In the genomic region with DNA sequence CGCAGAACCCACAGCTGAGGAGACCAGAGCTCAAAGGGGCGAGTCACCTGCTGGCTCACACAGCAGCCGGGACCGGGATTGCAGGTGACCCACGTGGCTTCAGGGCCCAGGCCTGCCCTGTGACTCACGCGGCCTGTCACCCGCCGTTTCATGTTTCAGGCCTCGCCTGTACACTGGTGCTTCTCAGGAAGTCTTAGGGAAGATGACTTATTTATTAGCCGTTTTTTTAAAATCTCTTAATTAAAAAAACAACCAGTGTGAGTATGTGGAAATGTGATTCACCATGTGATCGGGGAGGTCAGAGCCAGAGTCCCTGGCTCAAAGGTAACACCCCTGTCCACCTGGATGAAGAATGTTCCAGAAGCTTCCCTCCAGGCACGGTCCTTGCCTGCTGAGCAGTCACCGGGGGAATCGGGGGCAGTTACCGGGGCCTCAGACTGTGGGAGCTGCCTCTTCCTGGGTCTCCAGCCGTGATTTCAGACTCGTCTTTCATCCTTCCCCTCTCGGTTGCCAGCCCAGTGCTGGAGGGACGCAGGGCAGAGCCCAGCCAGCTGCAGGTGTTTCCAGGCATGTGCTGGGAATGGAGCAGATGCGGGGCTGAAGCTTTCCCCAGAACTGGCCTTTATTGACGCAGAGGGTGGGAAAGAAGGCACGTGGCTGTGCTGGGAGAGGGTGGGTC, we compare ENCODE assay signal across 1 cellular context.
A peak's percentile ranks its signal among the peaks of the same experiment; 100 is the strongest.
TF ChIP-seq lines count a peak whose summit lies in the region.

No MANE protein-coding gene starts in this region.

TF ChIP-seq in K562, 482 proteins besides CTCF, POLR2A, EP300 and RAD21 (continued from another document and continues in another):
- TF ChIP-seq, protein P1, sequence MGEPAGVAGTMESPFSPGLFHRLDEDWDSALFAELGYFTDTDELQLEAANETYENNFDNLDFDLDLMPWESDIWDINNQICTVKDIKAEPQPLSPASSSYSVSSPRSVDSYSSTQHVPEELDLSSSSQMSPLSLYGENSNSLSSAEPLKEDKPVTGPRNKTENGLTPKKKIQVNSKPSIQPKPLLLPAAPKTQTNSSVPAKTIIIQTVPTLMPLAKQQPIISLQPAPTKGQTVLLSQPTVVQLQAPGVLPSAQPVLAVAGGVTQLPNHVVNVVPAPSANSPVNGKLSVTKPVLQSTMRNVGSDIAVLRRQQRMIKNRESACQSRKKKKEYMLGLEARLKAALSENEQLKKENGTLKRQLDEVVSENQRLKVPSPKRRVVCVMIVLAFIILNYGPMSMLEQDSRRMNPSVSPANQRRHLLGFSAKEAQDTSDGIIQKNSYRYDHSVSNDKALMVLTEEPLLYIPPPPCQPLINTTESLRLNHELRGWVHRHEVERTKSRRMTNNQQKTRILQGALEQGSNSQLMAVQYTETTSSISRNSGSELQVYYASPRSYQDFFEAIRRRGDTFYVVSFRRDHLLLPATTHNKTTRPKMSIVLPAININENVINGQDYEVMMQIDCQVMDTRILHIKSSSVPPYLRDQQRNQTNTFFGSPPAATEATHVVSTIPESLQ (CRISPR knock-in tag; IDR thresholded peaks at IDR 0.05), result no peak
- TF ChIP-seq, protein P2, sequence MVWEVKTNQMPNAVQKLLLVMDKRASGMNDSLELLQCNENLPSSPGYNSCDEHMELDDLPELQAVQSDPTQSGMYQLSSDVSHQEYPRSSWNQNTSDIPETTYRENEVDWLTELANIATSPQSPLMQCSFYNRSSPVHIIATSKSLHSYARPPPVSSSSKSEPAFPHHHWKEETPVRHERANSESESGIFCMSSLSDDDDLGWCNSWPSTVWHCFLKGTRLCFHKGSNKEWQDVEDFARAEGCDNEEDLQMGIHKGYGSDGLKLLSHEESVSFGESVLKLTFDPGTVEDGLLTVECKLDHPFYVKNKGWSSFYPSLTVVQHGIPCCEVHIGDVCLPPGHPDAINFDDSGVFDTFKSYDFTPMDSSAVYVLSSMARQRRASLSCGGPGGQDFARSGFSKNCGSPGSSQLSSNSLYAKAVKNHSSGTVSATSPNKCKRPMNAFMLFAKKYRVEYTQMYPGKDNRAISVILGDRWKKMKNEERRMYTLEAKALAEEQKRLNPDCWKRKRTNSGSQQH (CRISPR knock-in tag; IDR thresholded peaks at IDR 0.05), result no peak
- no peak; the same call in 1 of the 2 replicates for TF ChIP-seq CTBP1 (IDR thresholded peaks at IDR 0.05; ENCODE audit: borderline replicate concordance)
- TF ChIP-seq HSF4 (CRISPR knock-in tag; IDR thresholded peaks at IDR 0.05; ENCODE audit: borderline replicate concordance), result no peak
- TF ChIP-seq NFATC3 (IDR thresholded peaks at IDR 0.05), result no peak
- TF ChIP-seq CHD4 (IDR thresholded peaks at IDR 0.05; ENCODE audit: insufficient read depth, insufficient replicate concordance, low read depth, low read length, poor library complexity, severe bottlenecking), result no peak
- TF ChIP-seq CHCHD3 (CRISPR knock-in tag; IDR thresholded peaks at IDR 0.05), result no peak
- no peak for TF ChIP-seq XRCC4 (IDR thresholded peaks at IDR 0.05; ENCODE audit: extremely low read depth, insufficient read depth, insufficient read length)
- no peak for TF ChIP-seq MYBL2 (IDR thresholded peaks at IDR 0.05; ENCODE audit: low read depth)
- no peak for TF ChIP-seq MYBL2 (CRISPR knock-in tag; IDR thresholded peaks at IDR 0.05; ENCODE audit: borderline replicate concordance)
- TF ChIP-seq SMARCA4 (IDR thresholded peaks at IDR 0.05), result peak; percentile 63; the same call in 1 of the 2 replicates
- no peak for TF ChIP-seq SNIP1 (IDR thresholded peaks at IDR 0.05; ENCODE audit: low read depth)
- no peak for TF ChIP-seq ZNF384 (IDR thresholded peaks at IDR 0.05; ENCODE audit: low read depth, low read length)
- TF ChIP-seq SAFB2 (IDR thresholded peaks at IDR 0.05; ENCODE audit: borderline replicate concordance, low read depth, low read length, severe bottlenecking), result no peak
- no peak for TF ChIP-seq BDP1 (IDR thresholded peaks at IDR 0.05; ENCODE audit: insufficient read depth, insufficient read length)
- no peak for TF ChIP-seq RBM25 (IDR thresholded peaks at IDR 0.05; ENCODE audit: low read depth, low read length, severe bottlenecking)
- TF ChIP-seq TCFL5 (CRISPR knock-in tag; conservative IDR thresholded peaks at IDR 0.05), result no peak
- TF ChIP-seq ZFP1 (CRISPR knock-in tag; IDR thresholded peaks at IDR 0.05), result no peak
- no peak for TF ChIP-seq CREB1 (IDR thresholded peaks at IDR 0.05)
- TF ChIP-seq CREB1 (CRISPR knock-in tag; IDR thresholded peaks at IDR 0.05), result peak; percentile 66; the same call in 1 of the 2 replicates
- TF ChIP-seq NCOA6 (IDR thresholded peaks at IDR 0.05), result no peak
- no peak for TF ChIP-seq HMG20A (CRISPR knock-in tag; conservative IDR thresholded peaks at IDR 0.05)
- no peak for TF ChIP-seq CSDE1 (IDR thresholded peaks at IDR 0.05)
- TF ChIP-seq, protein P3, sequence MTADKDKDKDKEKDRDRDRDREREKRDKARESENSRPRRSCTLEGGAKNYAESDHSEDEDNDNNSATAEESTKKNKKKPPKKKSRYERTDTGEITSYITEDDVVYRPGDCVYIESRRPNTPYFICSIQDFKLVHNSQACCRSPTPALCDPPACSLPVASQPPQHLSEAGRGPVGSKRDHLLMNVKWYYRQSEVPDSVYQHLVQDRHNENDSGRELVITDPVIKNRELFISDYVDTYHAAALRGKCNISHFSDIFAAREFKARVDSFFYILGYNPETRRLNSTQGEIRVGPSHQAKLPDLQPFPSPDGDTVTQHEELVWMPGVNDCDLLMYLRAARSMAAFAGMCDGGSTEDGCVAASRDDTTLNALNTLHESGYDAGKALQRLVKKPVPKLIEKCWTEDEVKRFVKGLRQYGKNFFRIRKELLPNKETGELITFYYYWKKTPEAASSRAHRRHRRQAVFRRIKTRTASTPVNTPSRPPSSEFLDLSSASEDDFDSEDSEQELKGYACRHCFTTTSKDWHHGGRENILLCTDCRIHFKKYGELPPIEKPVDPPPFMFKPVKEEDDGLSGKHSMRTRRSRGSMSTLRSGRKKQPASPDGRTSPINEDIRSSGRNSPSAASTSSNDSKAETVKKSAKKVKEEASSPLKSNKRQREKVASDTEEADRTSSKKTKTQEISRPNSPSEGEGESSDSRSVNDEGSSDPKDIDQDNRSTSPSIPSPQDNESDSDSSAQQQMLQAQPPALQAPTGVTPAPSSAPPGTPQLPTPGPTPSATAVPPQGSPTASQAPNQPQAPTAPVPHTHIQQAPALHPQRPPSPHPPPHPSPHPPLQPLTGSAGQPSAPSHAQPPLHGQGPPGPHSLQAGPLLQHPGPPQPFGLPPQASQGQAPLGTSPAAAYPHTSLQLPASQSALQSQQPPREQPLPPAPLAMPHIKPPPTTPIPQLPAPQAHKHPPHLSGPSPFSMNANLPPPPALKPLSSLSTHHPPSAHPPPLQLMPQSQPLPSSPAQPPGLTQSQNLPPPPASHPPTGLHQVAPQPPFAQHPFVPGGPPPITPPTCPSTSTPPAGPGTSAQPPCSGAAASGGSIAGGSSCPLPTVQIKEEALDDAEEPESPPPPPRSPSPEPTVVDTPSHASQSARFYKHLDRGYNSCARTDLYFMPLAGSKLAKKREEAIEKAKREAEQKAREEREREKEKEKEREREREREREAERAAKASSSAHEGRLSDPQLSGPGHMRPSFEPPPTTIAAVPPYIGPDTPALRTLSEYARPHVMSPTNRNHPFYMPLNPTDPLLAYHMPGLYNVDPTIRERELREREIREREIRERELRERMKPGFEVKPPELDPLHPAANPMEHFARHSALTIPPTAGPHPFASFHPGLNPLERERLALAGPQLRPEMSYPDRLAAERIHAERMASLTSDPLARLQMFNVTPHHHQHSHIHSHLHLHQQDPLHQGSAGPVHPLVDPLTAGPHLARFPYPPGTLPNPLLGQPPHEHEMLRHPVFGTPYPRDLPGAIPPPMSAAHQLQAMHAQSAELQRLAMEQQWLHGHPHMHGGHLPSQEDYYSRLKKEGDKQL (CRISPR knock-in tag; IDR thresholded peaks at IDR 0.05; ENCODE audit: borderline replicate concordance), result no peak
- no peak for TF ChIP-seq TAF15 (IDR thresholded peaks at IDR 0.05; ENCODE audit: low read depth, low read length)
- TF ChIP-seq SRSF7 (optimal IDR thresholded peaks at IDR 0.05; ENCODE audit: low read depth, low read length), result no peak
- TF ChIP-seq HNRNPUL1 (IDR thresholded peaks at IDR 0.05; ENCODE audit: low read length), result no peak
- TF ChIP-seq ILF3 (IDR thresholded peaks at IDR 0.05; ENCODE audit: borderline replicate concordance), result no peak
- TF ChIP-seq, protein P4, sequence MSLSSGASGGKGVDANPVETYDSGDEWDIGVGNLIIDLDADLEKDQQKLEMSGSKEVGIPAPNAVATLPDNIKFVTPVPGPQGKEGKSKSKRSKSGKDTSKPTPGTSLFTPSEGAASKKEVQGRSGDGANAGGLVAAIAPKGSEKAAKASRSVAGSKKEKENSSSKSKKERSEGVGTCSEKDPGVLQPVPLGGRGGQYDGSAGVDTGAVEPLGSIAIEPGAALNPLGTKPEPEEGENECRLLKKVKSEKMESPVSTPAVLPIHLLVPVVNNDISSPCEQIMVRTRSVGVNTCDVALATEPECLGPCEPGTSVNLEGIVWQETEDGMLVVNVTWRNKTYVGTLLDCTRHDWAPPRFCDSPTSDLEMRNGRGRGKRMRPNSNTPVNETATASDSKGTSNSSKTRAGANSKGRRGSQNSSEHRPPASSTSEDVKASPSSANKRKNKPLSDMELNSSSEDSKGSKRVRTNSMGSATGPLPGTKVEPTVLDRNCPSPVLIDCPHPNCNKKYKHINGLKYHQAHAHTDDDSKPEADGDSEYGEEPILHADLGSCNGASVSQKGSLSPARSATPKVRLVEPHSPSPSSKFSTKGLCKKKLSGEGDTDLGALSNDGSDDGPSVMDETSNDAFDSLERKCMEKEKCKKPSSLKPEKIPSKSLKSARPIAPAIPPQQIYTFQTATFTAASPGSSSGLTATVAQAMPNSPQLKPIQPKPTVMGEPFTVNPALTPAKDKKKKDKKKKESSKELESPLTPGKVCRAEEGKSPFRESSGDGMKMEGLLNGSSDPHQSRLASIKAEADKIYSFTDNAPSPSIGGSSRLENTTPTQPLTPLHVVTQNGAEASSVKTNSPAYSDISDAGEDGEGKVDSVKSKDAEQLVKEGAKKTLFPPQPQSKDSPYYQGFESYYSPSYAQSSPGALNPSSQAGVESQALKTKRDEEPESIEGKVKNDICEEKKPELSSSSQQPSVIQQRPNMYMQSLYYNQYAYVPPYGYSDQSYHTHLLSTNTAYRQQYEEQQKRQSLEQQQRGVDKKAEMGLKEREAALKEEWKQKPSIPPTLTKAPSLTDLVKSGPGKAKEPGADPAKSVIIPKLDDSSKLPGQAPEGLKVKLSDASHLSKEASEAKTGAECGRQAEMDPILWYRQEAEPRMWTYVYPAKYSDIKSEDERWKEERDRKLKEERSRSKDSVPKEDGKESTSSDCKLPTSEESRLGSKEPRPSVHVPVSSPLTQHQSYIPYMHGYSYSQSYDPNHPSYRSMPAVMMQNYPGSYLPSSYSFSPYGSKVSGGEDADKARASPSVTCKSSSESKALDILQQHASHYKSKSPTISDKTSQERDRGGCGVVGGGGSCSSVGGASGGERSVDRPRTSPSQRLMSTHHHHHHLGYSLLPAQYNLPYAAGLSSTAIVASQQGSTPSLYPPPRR (CRISPR knock-in tag; IDR thresholded peaks at IDR 0.05; ENCODE audit: borderline replicate concordance), result no peak
- no peak for TF ChIP-seq NEUROD1 (IDR thresholded peaks at IDR 0.05; ENCODE audit: borderline replicate concordance, low read depth, low read length, partially characterized antibody)
- no peak for TF ChIP-seq TRIM28 (IDR thresholded peaks at IDR 0.05)
- no peak for TF ChIP-seq SPI1 (IDR thresholded peaks at IDR 0.05; ENCODE audit: borderline replicate concordance, low read depth, low read length)
- no peak for TF ChIP-seq ZNF282 (CRISPR knock-in tag; IDR thresholded peaks at IDR 0.05)
- no peak for TF ChIP-seq TBL1XR1 (IDR thresholded peaks at IDR 0.05; ENCODE audit: low read length in 2 of 2)
- TF ChIP-seq, protein P5, sequence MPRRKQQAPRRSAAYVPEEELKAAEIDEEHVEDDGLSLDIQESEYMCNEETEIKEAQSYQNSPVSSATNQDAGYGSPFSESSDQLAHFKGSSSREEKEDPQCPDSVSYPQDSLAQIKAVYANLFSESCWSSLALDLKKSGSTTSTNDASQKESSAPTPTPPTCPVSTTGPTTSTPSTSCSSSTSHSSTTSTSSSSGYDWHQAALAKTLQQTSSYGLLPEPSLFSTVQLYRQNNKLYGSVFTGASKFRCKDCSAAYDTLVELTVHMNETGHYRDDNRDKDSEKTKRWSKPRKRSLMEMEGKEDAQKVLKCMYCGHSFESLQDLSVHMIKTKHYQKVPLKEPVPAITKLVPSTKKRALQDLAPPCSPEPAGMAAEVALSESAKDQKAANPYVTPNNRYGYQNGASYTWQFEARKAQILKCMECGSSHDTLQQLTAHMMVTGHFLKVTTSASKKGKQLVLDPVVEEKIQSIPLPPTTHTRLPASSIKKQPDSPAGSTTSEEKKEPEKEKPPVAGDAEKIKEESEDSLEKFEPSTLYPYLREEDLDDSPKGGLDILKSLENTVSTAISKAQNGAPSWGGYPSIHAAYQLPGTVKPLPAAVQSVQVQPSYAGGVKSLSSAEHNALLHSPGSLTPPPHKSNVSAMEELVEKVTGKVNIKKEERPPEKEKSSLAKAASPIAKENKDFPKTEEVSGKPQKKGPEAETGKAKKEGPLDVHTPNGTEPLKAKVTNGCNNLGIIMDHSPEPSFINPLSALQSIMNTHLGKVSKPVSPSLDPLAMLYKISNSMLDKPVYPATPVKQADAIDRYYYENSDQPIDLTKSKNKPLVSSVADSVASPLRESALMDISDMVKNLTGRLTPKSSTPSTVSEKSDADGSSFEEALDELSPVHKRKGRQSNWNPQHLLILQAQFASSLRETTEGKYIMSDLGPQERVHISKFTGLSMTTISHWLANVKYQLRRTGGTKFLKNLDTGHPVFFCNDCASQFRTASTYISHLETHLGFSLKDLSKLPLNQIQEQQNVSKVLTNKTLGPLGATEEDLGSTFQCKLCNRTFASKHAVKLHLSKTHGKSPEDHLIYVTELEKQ (CRISPR knock-in tag; IDR thresholded peaks at IDR 0.05), result no peak
- TF ChIP-seq RBM17 (IDR thresholded peaks at IDR 0.05; ENCODE audit: borderline replicate concordance, low read depth, low read length), result no peak
- no peak for TF ChIP-seq HNRNPLL (IDR thresholded peaks at IDR 0.05; ENCODE audit: low read depth, low read length, poor library complexity, severe bottlenecking)
- TF ChIP-seq POLR2AphosphoS2 (IDR thresholded peaks at IDR 0.05; ENCODE audit: low read length), result no peak
- TF ChIP-seq CBFA2T3 (IDR thresholded peaks at IDR 0.05), result no peak; the same call in 1 of the 2 replicates
- 0 out of 2 replicates have a peak, but pooled peaks have one; percentile 17 for TF ChIP-seq ZHX1 (conservative IDR thresholded peaks at IDR 0.05; ENCODE audit: low read length)
- TF ChIP-seq STAT5B (CRISPR knock-in tag; IDR thresholded peaks at IDR 0.05), result no peak
